ENCODE assay signal across 30 cellular contexts in genomic region chr1:75425001-75425400, GRCh38.
"Had no signal": no experiment of that assay in that cellular context is flagged by ENCODE, and none has a peak within 500 bp of the region (broad histone marks: within the 10 kb centered on the region; RNA-seq: fewer than 3 reads in every experiment).

No MANE protein-coding gene starts in this region.

- ATAC-seq: naive thymus-derived CD8-positive, alpha-beta T cell; natural killer cell treated with Interleukin-12 subunit alpha and Interleukin-12 subunit beta and Interleukin-15 and Interleukin-18, amount 100 ng/mL, for 72 hours; psoas muscle; right cardiac atrium; right lobe of liver; stimulated activated effector memory CD8-positive, alpha-beta T cell treated with anti-CD3 and anti-CD28 coated beads, Interleukin-12 subunit alpha, Interleukin-12 subunit beta, amount 100 ng/mL, for 72 hours; stimulated activated naive B cell treated with anti-CD40 and anti-IgM and Interleukin-4, amounts not matched to agents 10 μg/mL and 1 μg/mL and 100 μg/mL, for 72 hours had no signal

- H3K9ac ChIP-seq: parathyroid adenoma had no signal

- H3K9me3 ChIP-seq: neutrophil, psoas muscle, right lobe of liver, sigmoid colon, stomach, thoracic aorta, thyroid gland, tibial nerve, upper lobe of left lung, vagina had no signal

- H3K9me3 Mint-ChIP-seq: naive thymus-derived CD8-positive, alpha-beta T cell; nephron progenitor cell; neural crest cell; stimulated activated effector memory CD8-positive, alpha-beta T cell treated with anti-CD3 and anti-CD28 coated beads, Interleukin-12 subunit alpha, Interleukin-12 subunit beta, amount 100 ng/mL, for 72 hours; stimulated activated naive CD8-positive, alpha-beta T cell treated with anti-CD3 and anti-CD28 coated beads, Interleukin-15, Interleukin-2, amounts not matched to agents 100 ng/mL and 50 ng/mL, for 24 hours had no signal

- H2AFZ ChIP-seq: parathyroid adenoma had no signal

- H3K4me1 Mint-ChIP-seq: naive thymus-derived CD8-positive, alpha-beta T cell; neural crest cell; stimulated activated effector memory CD8-positive, alpha-beta T cell treated with anti-CD3 and anti-CD28 coated beads, Interleukin-12 subunit alpha, Interleukin-12 subunit beta, amount 100 ng/mL, for 72 hours; stimulated activated naive B cell treated with anti-CD40 and anti-IgM and Interleukin-4, amounts not matched to agents 10 μg/mL and 1 μg/mL and 100 μg/mL, for 72 hours had no signal

- FAIRE-seq: small intestine, urothelium cell line had no signal

- H3K36me3 ChIP-seq: neutrophil, right lobe of liver, sigmoid colon, stomach, thoracic aorta, thyroid gland, tibial nerve, upper lobe of left lung, vagina had no signal

- H3K4me3 Mint-ChIP-seq: naive thymus-derived CD8-positive, alpha-beta T cell; natural killer cell treated with Interleukin-12 subunit alpha and Interleukin-12 subunit beta and Interleukin-15 and Interleukin-18, amount 100 ng/mL, for 72 hours; nephron progenitor cell; neural crest cell; stimulated activated effector memory CD8-positive, alpha-beta T cell treated with anti-CD3 and anti-CD28 coated beads, Interleukin-12 subunit alpha, Interleukin-12 subunit beta, amount 100 ng/mL, for 72 hours; stimulated activated naive B cell treated with anti-CD40 and anti-IgM and Interleukin-4, amounts not matched to agents 10 μg/mL and 1 μg/mL and 100 μg/mL, for 72 hours; stimulated activated naive CD8-positive, alpha-beta T cell treated with anti-CD3 and anti-CD28 coated beads, Interleukin-15, Interleukin-2, amounts not matched to agents 100 ng/mL and 50 ng/mL, for 24 hours had no signal

- DNase-seq: naive thymus-derived CD8-positive, alpha-beta T cell; nephron progenitor cell; nucleus accumbens; posterior cingulate gyrus; psoas muscle; right cardiac atrium; right lobe of liver; sigmoid colon; small intestine; stimulated activated CD4-positive, alpha-beta T cell treated with anti-CD3 and anti-CD28 coated beads, Interleukin-15, amount 100 ng/mL, for 24 hours; stimulated activated CD4-positive, alpha-beta T cell treated with anti-CD3 and anti-CD28 coated beads, Interleukin-2, amount 100 ng/mL, for 24 hours; stimulated activated CD4-positive, alpha-beta T cell treated with anti-CD3 and anti-CD28 coated beads, Interleukin-2, amount 100 ng/mL, for 48 hours; stimulated activated CD4-positive, alpha-beta T cell treated with anti-CD3 and anti-CD28 coated beads, Interleukin-4, amount 100 ng/mL, for 24 hours; stimulated activated naive B cell treated with anti-CD40 and anti-IgM and Interleukin-4, amounts not matched to agents 10 μg/mL and 1 μg/mL and 100 μg/mL, for 72 hours; stimulated activated naive CD4-positive, alpha-beta T cell treated with Interleukin-2 at 50 U/mL for 16 hours; stomach; thyroid gland; trophoblast cell; upper lobe of left lung had no signal

- H3K4me3 ChIP-seq: psoas muscle, right lobe of liver, sigmoid colon, stomach, thoracic aorta, thyroid gland, tibial nerve, upper lobe of left lung, vagina had no signal

- H3K79me2 ChIP-seq: parathyroid adenoma had no signal

- H3K27ac Mint-ChIP-seq: naive thymus-derived CD8-positive, alpha-beta T cell; natural killer cell treated with Interleukin-12 subunit alpha and Interleukin-12 subunit beta and Interleukin-15 and Interleukin-18, amount 100 ng/mL, for 72 hours; nephron progenitor cell; progenitor cell of endocrine pancreas; stimulated activated effector memory CD8-positive, alpha-beta T cell treated with anti-CD3 and anti-CD28 coated beads, Interleukin-12 subunit alpha, Interleukin-12 subunit beta, amount 100 ng/mL, for 72 hours; stimulated activated naive B cell treated with anti-CD40 and anti-IgM and Interleukin-4, amounts not matched to agents 10 μg/mL and 1 μg/mL and 100 μg/mL, for 72 hours; stimulated activated naive CD8-positive, alpha-beta T cell treated with anti-CD3 and anti-CD28 coated beads, Interleukin-15, Interleukin-2, amounts not matched to agents 100 ng/mL and 50 ng/mL, for 24 hours had no signal

- H3K27ac ChIP-seq: neutrophil, parathyroid adenoma, psoas muscle, right lobe of liver, sigmoid colon, stomach, thoracic aorta, thyroid gland, tibial nerve, upper lobe of left lung, vagina had no signal

- H3K4me1 ChIP-seq: parathyroid adenoma, psoas muscle, right lobe of liver, sigmoid colon, stomach, thyroid gland, tibial nerve, upper lobe of left lung, vagina had no signal

- H3K27me3 ChIP-seq: neutrophil, right lobe of liver, sigmoid colon, stomach, thyroid gland, tibial nerve, upper lobe of left lung, vagina had no signal

- H3K27me3 Mint-ChIP-seq: naive thymus-derived CD8-positive, alpha-beta T cell; natural killer cell treated with Interleukin-12 subunit alpha and Interleukin-12 subunit beta and Interleukin-15 and Interleukin-18, amount 100 ng/mL, for 72 hours; stimulated activated naive B cell treated with anti-CD40 and anti-IgM and Interleukin-4, amounts not matched to agents 10 μg/mL and 1 μg/mL and 100 μg/mL, for 72 hours; stimulated activated naive CD8-positive, alpha-beta T cell treated with anti-CD3 and anti-CD28 coated beads, Interleukin-15, Interleukin-2, amounts not matched to agents 100 ng/mL and 50 ng/mL, for 24 hours had no signal

- H3K36me3 Mint-ChIP-seq: naive thymus-derived CD8-positive, alpha-beta T cell; natural killer cell treated with Interleukin-12 subunit alpha and Interleukin-12 subunit beta and Interleukin-15 and Interleukin-18, amount 100 ng/mL, for 72 hours; stimulated activated effector memory CD8-positive, alpha-beta T cell treated with anti-CD3 and anti-CD28 coated beads, Interleukin-12 subunit alpha, Interleukin-12 subunit beta, amount 100 ng/mL, for 72 hours; stimulated activated naive B cell treated with anti-CD40 and anti-IgM and Interleukin-4, amounts not matched to agents 10 μg/mL and 1 μg/mL and 100 μg/mL, for 72 hours had no signal
